16 cellular contexts compared by ENCODE assay signal in the genomic region with DNA sequence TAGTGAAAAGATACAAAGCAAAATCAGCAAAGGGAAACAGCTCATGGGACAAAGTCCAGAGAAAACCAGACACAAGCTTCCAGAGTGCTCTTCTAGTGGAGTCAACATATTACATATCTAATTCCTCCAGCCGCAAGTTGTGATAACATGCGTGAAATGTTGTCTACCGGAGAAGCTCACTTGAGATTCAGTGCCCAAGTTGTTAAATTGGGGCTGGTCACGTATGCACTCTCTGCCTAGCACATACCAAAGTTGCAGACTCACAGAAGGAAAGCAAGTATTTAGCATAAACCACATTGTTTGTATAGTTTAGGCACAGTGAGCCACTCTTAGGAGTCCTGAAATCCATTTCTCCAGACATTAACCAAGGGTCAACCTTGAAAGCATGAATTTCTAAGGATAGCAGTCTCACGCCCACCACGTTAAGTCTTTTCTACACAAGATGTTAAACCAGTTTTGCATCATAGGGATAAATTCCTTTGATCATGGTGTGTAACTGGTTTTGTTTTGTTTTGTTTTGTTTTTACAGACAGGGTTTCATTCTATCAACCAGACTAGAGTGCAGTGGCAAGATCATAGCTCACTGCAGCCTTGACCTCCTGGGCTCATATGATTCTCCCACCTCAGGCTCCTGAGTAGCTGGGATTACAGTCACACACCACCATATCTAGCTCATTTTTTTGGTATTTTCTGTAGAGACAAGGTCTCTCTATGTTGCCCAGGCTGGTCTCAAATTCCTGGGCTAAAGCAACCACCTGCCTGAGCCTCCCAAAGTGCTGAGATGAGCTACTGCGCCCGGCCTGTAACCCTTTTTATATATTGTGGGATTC. TPM values are rescaled to one million over a fixed set of nuclear protein-coding genes. Genes with fewer than 3 reads are reported as not detected.
DNase-seq lines count a peak whose midpoint lies in the region; ATAC-seq, FAIRE-seq and TF ChIP-seq lines count a peak whose summit lies in the region.
"Had no signal": no experiment of that assay in that cellular context is flagged by ENCODE, and none has a peak within 500 bp of the region (broad histone marks: within the 10 kb centered on the region; RNA-seq: fewer than 3 reads in every experiment).

No MANE protein-coding gene starts in this region.

- no peak overlapping the region for H3K4me3 Mint-ChIP-seq in stimulated activated memory B cell treated with anti-CD40 and anti-IgM and Interleukin-4, amounts not matched to agents 10 μg/mL and 1 μg/mL and 100 μg/mL, for 72 hours
- H3K4me3 Mint-ChIP-seq: activated CD8-positive, alpha-beta T cell treated with anti-CD3 and anti-CD28 coated beads for 36 hours; T-helper 1 cell treated with Interleukin-12 subunit alpha and Interleukin-12 subunit beta and Interleukin-4 antibody, amounts not matched to agents 30 μg/mL and 1 μg/mL, for 36 hours had no signal

- CTCF ChIA-PET in HepG2 (lab: Yijun Ruan, JAX; ENCODE audit: low intra/inter-chr PET ratio, low total read pairs), result no interaction called here

- no peak for TF ChIP-seq RAD21 in HepG2 (CRISPR knock-in tag; IDR thresholded peaks at IDR 0.05)

- 7% methylated on average over 8 of the region's 8 CpGs for WGBS in HepG2 (ENCODE audit: low lambda C conversion rate)
- WGBS in right lobe of liver (ENCODE audit: insufficient coverage, low coverage, low lambda C conversion rate, missing lambda C conversion rate), result 84% methylated on average over 8 of the region's 8 CpGs

- in situ Hi-C loops in HepG2 (cut with HindIII; ENCODE audit: extremely low pct_ligation_motif_present, low pct_unique_long_range_greater_than_20kb), result no loop called here

- no peak for TF ChIP-seq EP300 in HepG2 (IDR thresholded peaks at IDR 0.05; ENCODE audit: low read depth in 2 of 2, low read length in 2 of 2)
- no peak for TF ChIP-seq EP300 in HepG2 (CRISPR knock-in tag; IDR thresholded peaks at IDR 0.05; ENCODE audit: borderline replicate concordance)

- TF ChIP-seq POLR2A in HepG2 (IDR thresholded peaks at IDR 0.05; ENCODE audit: insufficient read depth in 1 of 2, low read depth in 2 of 2, low read length in 2 of 2), result no peak
- TF ChIP-seq POLR2A in right lobe of liver (IDR thresholded peaks at IDR 0.05), result no peak

- no peak overlapping the region for H3K27ac Mint-ChIP-seq in stimulated activated memory B cell treated with anti-CD40 and anti-IgM and Interleukin-4, amounts not matched to agents 10 μg/mL and 1 μg/mL and 100 μg/mL, for 72 hours
- H3K27ac Mint-ChIP-seq: activated CD8-positive, alpha-beta T cell treated with anti-CD3 and anti-CD28 coated beads for 36 hours; T-helper 1 cell treated with Interleukin-12 subunit alpha and Interleukin-12 subunit beta and Interleukin-4 antibody, amounts not matched to agents 30 μg/mL and 1 μg/mL, for 36 hours had no signal

- H2AFZ ChIP-seq in HepG2 (ENCODE audit: low read length), result peak overlapping the region; percentile 52
- H2AFZ ChIP-seq in keratinocyte (ENCODE audit: control insufficient read depth, low read length), result no peak overlapping the region

- H3K9ac ChIP-seq in HepG2 (ENCODE audit: insufficient read depth, low read depth, low read length) (no peak overlapping the region), keratinocyte (ENCODE audit: control insufficient read depth, extremely low read depth, insufficient read depth, low read length) (no peak overlapping the region)
- H3K9ac ChIP-seq: KMS-11 had no signal

- ATAC-seq in HepG2 (peak; percentile 34), right lobe of liver (no peak)
- ATAC-seq in stimulated activated memory B cell treated with anti-CD40 and anti-IgM and Interleukin-4, amounts not matched to agents 10 μg/mL and 1 μg/mL and 100 μg/mL, for 72 hours, result no peak
- ATAC-seq: activated CD8-positive, alpha-beta T cell treated with anti-CD3 and anti-CD28 coated beads for 36 hours had no signal

- peak overlapping the region; percentile 18 for H3K27ac ChIP-seq in HepG2 (ENCODE audit: extremely low read length, insufficient read depth, low read length)
- no peak overlapping the region for H3K27ac ChIP-seq in right lobe of liver
- no peak overlapping the region for H3K27ac ChIP-seq in keratinocyte (ENCODE audit: control insufficient read depth, insufficient read depth, low read length)
- H3K27ac ChIP-seq: KMS-11 had no signal

- H3K27me3 Mint-ChIP-seq in stimulated activated memory B cell treated with anti-CD40 and anti-IgM and Interleukin-4, amounts not matched to agents 10 μg/mL and 1 μg/mL and 100 μg/mL, for 72 hours, result no peaks in the 10 kb centered on the region
- H3K27me3 Mint-ChIP-seq: activated CD8-positive, alpha-beta T cell treated with anti-CD3 and anti-CD28 coated beads for 36 hours had no signal

- no peaks in the 10 kb centered on the region for H4K20me1 ChIP-seq in HepG2 (ENCODE audit: insufficient read depth, low read length)
- no peaks in the 10 kb centered on the region for H4K20me1 ChIP-seq in keratinocyte (ENCODE audit: control insufficient read depth, extremely low read depth, insufficient read depth, low read length)

- DNase-seq in HepG2 (ENCODE audit: low spot score) (peak; percentile 33), right lobe of liver (no peak), astrocyte of the hippocampus (ENCODE audit: low read depth, low spot score) (peak; percentile 71), keratinocyte (ENCODE audit: low read depth, low spot score) (no peak), amygdala (lab: John Stamatoyannopoulos, UW) (no peak), retina (no peak)
- no peak for DNase-seq in stimulated activated naive CD4-positive, alpha-beta T cell (lab: John Stamatoyannopoulos, UW)
- DNase-seq: activated CD8-positive, alpha-beta T cell treated with anti-CD3 and anti-CD28 coated beads for 36 hours; activated naive CD4-positive, alpha-beta T cell treated with anti-CD3 and anti-CD28 coated beads, Interleukin-2, amount 50 U/mL, for 16 hours; DMS79; NCI-H2107; transverse colon had no signal

- H3K9me1 ChIP-seq in keratinocyte (ENCODE audit: control insufficient read depth, extremely low read depth, insufficient read depth, low read length), result no peaks in the 10 kb centered on the region

- no peak for TF ChIP-seq CTCF in HepG2 (CRISPR knock-in tag; IDR thresholded peaks at IDR 0.05)
- TF ChIP-seq CTCF in right lobe of liver (IDR thresholded peaks at IDR 0.05), result no peak
- no peak for TF ChIP-seq CTCF in keratinocyte (optimal IDR thresholded peaks at IDR 0.05 in 1 of 3, IDR thresholded peaks at IDR 0.05 in 1 of 3, conservative IDR thresholded peaks at IDR 0.05 in 1 of 3; ENCODE audit: extremely low read depth in 1 of 3, insufficient read depth in 2 of 3, low read length in 3 of 3)

- intact Hi-C loops in HepG2 (cut with micrococcal nuclease; ENCODE audit: unreplicated experiment), result no loop called here
- intact Hi-C loops in right lobe of liver (cut with DNase I), result no loop called here

- no peaks in the 10 kb centered on the region; a peak in 1 of 5 replicates for H3K27me3 ChIP-seq in HepG2 (ENCODE audit: control insufficient read depth in 1 of 2, insufficient read depth in 2 of 2, low read length in 2 of 2)
- no peaks in the 10 kb centered on the region for H3K27me3 ChIP-seq in right lobe of liver
- no peaks in the 10 kb centered on the region for H3K27me3 ChIP-seq in keratinocyte (ENCODE audit: control insufficient read depth, extremely low read depth, insufficient read depth, low read length)
- H3K27me3 ChIP-seq: transverse colon had no signal

- no peaks in the 10 kb centered on the region for H3K4me1 Mint-ChIP-seq in stimulated activated memory B cell treated with anti-CD40 and anti-IgM and Interleukin-4, amounts not matched to agents 10 μg/mL and 1 μg/mL and 100 μg/mL, for 72 hours

- BruUV-seq in HepG2 (replicated peaks; lab: Mats Ljungman, UMichigan), result no TSS peak

- dilution Hi-C loops in keratinocyte (cut with MboI; ENCODE audit: extremely low pct_ligation_motif_present, low sequenced_read_pairs), result no loop called here

- H3K9me3 Mint-ChIP-seq in stimulated activated memory B cell treated with anti-CD40 and anti-IgM and Interleukin-4, amounts not matched to agents 10 μg/mL and 1 μg/mL and 100 μg/mL, for 72 hours, result no peaks in the 10 kb centered on the region
- H3K9me3 Mint-ChIP-seq: activated CD8-positive, alpha-beta T cell treated with anti-CD3 and anti-CD28 coated beads for 36 hours; T-helper 1 cell treated with Interleukin-12 subunit alpha and Interleukin-12 subunit beta and Interleukin-4 antibody, amounts not matched to agents 30 μg/mL and 1 μg/mL, for 36 hours had no signal

- peak; percentile 65 for FAIRE-seq in HepG2 (lab: Jason Lieb, UNC)
- FAIRE-seq in keratinocyte (lab: Jason Lieb, UNC), result peak; percentile 52
- FAIRE-seq: A204.1 had no signal

- H3K9me3 ChIP-seq in HepG2 (ENCODE audit: low read length) (no peaks in the 10 kb centered on the region), right lobe of liver (no peaks in the 10 kb centered on the region), keratinocyte (ENCODE audit: control insufficient read depth, low read depth, low read length) (no peaks in the 10 kb centered on the region)
- H3K9me3 ChIP-seq: transverse colon had no signal

- H3K79me2 ChIP-seq in HepG2 (ENCODE audit: insufficient read depth, low read length) (no peaks in the 10 kb centered on the region), keratinocyte (ENCODE audit: control insufficient read depth, insufficient read depth, low read length) (no peaks in the 10 kb centered on the region)

- H3K4me1 ChIP-seq in HepG2 (ENCODE audit: insufficient read depth, low read length) (peaks cover 40% of the 10 kb centered on the region), right lobe of liver (no peaks in the 10 kb centered on the region), keratinocyte (ENCODE audit: control insufficient read depth, extremely low read depth, insufficient read depth, low read length) (no peaks in the 10 kb centered on the region)

- POLR2A ChIA-PET in HepG2 (lab: Yijun Ruan, JAX), result interaction anchor here (0.8 to 3.1 kb wide), 6 partner anchors 10 to 101 kb away, joined by 3 to 11 read pairs (median 3); a partner anchor contains a TSS

- H3K4me3 ChIP-seq in HepG2 (replicated peaks in 1 of 3; ENCODE audit: insufficient read depth in 1 of 3, low read depth in 2 of 3, low read length in 3 of 3), result peak overlapping the region in 2 of 3 experiments; percentile 6 to 11; a peak in 1 of 6 replicates
- H3K4me3 ChIP-seq in right lobe of liver, result no peak overlapping the region
- no peak overlapping the region for H3K4me3 ChIP-seq in keratinocyte (ENCODE audit: control insufficient read depth in 2 of 3, extremely low read depth in 1 of 3, insufficient read depth in 2 of 3, low read depth in 1 of 3, low read length in 3 of 3)
- H3K4me3 ChIP-seq: transverse colon had no signal

- peak overlapping the region; percentile 72 for H3K4me2 ChIP-seq in HepG2 (ENCODE audit: low read depth, low read length)
- H3K4me2 ChIP-seq in keratinocyte (ENCODE audit: control insufficient read depth, extremely low read depth, insufficient read depth, low read depth, low read length), result no peak overlapping the region
- H3K4me2 ChIP-seq: KMS-11 had no signal

- H3K36me3 Mint-ChIP-seq in stimulated activated memory B cell treated with anti-CD40 and anti-IgM and Interleukin-4, amounts not matched to agents 10 μg/mL and 1 μg/mL and 100 μg/mL, for 72 hours, result no peaks in the 10 kb centered on the region

- no peaks in the 10 kb centered on the region for H3K36me3 ChIP-seq in HepG2 (replicated peaks in 1 of 2; ENCODE audit: control insufficient read depth in 1 of 2, insufficient read depth in 2 of 2, low read length in 2 of 2)
- no peaks in the 10 kb centered on the region for H3K36me3 ChIP-seq in right lobe of liver
- no peaks in the 10 kb centered on the region for H3K36me3 ChIP-seq in keratinocyte (ENCODE audit: control insufficient read depth in 2 of 2, extremely low read depth in 1 of 2, insufficient read depth in 2 of 2, low read length in 2 of 2)
- H3K36me3 ChIP-seq: transverse colon had no signal

RNA-seq across cellular contexts. Expression of a gene that starts 39.5 kb away (rescaled TPM):
- total RNA-seq in HepG2 (2016; rRNA removed; fragmentation: Illumina TruSeq; extraction: Trizol) (14.9 and 30.9 TPM in 2 replicates), right lobe of liver (100 to 1,000 TPM in 1 of 6 experiments, 10 to 100 TPM in 5; 23.1 to 121 (median 31.3) TPM)
- 22.1 and 25.3 TPM in 2 replicates for total RNA-seq in HepG2 (2016; cell fraction: cytosol; rRNA removed; fragmentation: Illumina TruSeq; extraction: Trizol; ENCODE audit: low read depth)
- total RNA-seq in HepG2 (2016; cell fraction: insoluble cytoplasmic fraction; rRNA removed; fragmentation: Illumina TruSeq; extraction: Trizol), result 14.4 and 25.6 TPM in 2 replicates
- 15.9 and 22.0 TPM in 2 replicates for total RNA-seq in HepG2 (2016; cell fraction: membrane; rRNA removed; fragmentation: Illumina TruSeq; extraction: Trizol)
- total RNA-seq in HepG2 (2016; cell fraction: nucleus; rRNA removed; fragmentation: Illumina TruSeq; extraction: Trizol), result 38.0 and 49.0 TPM in 2 replicates
- polyA plus RNA-seq in HepG2 (2011; rRNA removed) (13.6 and 15.3 TPM in 2 replicates), keratinocyte (7.9 to 10.5 TPM (median 9.7 TPM) in 3 replicates)
- 5.2 and 8.5 TPM in 2 replicates for polyA plus RNA-seq in HepG2 (2011; cell fraction: cytosol; rRNA removed)
- 33.5 and 39.2 TPM in 2 replicates for polyA plus RNA-seq in HepG2 (2011; cell fraction: nucleus; rRNA removed)
- 29.8 and 32.4 TPM in 2 replicates for polyA plus RNA-seq in HepG2 (2012)
- polyA plus RNA-seq in HepG2 (2016; cell fraction: cytosol; fragmentation: Illumina TruSeq; extraction: Trizol; ENCODE audit: low read depth), result 0.42 and 0.45 TPM in 2 replicates
- 10.3 and 16.2 TPM in 2 replicates for polyA plus RNA-seq in HepG2 (2016; cell fraction: insoluble cytoplasmic fraction; fragmentation: Illumina TruSeq; extraction: Trizol; ENCODE audit: low read depth)
- polyA plus RNA-seq in HepG2 (2016; cell fraction: membrane; fragmentation: Illumina TruSeq; extraction: Trizol; ENCODE audit: low read depth), result 1.1 and 1.3 TPM in 2 replicates
- 42.6 and 45.3 TPM in 2 replicates for polyA plus RNA-seq in HepG2 (2016; cell fraction: nucleus; fragmentation: Illumina TruSeq; extraction: Trizol; ENCODE audit: insufficient read depth, low read depth)
- polyA minus RNA-seq in HepG2 (2011; rRNA and poly(A)+ RNA removed; ENCODE audit: low replicate concordance), result 49.2 and 106 TPM in 2 replicates
- 35.1 and 35.6 TPM in 2 replicates for polyA minus RNA-seq in HepG2 (2011; cell fraction: cytosol; rRNA and poly(A)+ RNA removed)
- 77.9 and 102 TPM in 2 replicates for polyA minus RNA-seq in HepG2 (2011; cell fraction: nucleus; rRNA and poly(A)+ RNA removed)
- 23.9 TPM for polyA plus RNA-seq in keratinocyte (2011; ENCODE audit: low read depth)
- polyA plus RNA-seq in keratinocyte (2011; cell fraction: cytosol; rRNA removed), result 14.5 and 20.1 TPM in 2 replicates
- 79.0 and 85.0 TPM in 2 replicates for polyA plus RNA-seq in keratinocyte (2011; cell fraction: nucleus; rRNA removed)
- 21.6 and 21.8 TPM in 2 replicates for polyA plus RNA-seq in keratinocyte (2012; ENCODE audit: low replicate concordance)
- polyA minus RNA-seq in keratinocyte, result 51.2 to 126 TPM (median 62.3 TPM) in 3 replicates
- 17.1 TPM for polyA minus RNA-seq in keratinocyte (2011; cell fraction: cytosol; rRNA and poly(A)+ RNA removed)
- 70.2 and 131 TPM in 2 replicates for polyA minus RNA-seq in keratinocyte (2011; cell fraction: nucleus; rRNA and poly(A)+ RNA removed)

Comparison
In these comparisons a context has a peak if more than half of its experiments do, and no peak if none do; other contexts are left out.
1. DNase-seq: peak in HepG2 (single experiment) and astrocyte of the hippocampus (single experiment); none in right lobe of liver (0 of 3), keratinocyte (single experiment), stimulated activated naive CD4-positive, alpha-beta T cell (0 of 6), amygdala (0 of 56) and retina (single experiment).
2. H3K4me3 ChIP-seq: peak in HepG2 (2 of 3); none in right lobe of liver (0 of 3) and keratinocyte (0 of 3).